1 cellular context compared by ENCODE assay signal in the genomic region with DNA sequence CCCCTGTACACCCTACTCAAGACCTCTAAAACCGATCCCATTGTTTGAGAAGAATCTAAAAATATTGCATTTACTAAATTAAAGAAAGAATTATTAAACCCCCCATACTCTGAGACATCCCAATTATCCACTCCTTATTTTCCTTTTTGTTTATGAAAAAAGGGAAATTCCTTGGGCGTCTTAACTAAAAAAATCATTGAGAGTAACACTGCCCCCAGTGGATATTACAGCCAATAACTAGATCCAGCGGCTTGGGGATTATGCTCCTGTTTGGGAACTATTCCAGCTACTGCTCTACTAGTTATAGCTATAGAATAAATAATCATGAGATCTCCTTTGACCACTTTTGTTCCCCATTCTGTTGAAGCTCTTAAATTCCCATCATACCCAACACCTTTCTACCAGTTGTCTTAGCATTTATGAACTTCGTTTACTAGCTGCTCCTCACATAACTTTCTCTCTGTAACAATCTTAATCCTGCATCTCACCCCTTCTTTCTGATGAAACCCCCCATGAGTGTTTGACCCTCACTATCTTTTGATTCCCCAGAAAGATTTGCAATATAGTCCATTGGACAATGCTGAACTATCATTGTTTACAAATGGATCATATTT.
TF ChIP-seq lines count a peak whose summit lies in the region.

No MANE protein-coding gene starts in this region.

TF ChIP-seq in GM12878, 131 proteins besides CTCF, POLR2A, EP300 and RAD21:
- no peak for TF ChIP-seq RBBP5 (conservative IDR thresholded peaks at IDR 0.05)
- no peak for TF ChIP-seq BCL11A (IDR thresholded peaks at IDR 0.05; ENCODE audit: low read depth, low read length)
- no peak for TF ChIP-seq RELA (IDR thresholded peaks at IDR 0.05; ENCODE audit: borderline replicate concordance, partially characterized antibody)
- TF ChIP-seq, protein P1, sequence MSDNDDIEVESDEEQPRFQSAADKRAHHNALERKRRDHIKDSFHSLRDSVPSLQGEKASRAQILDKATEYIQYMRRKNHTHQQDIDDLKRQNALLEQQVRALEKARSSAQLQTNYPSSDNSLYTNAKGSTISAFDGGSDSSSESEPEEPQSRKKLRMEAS (IDR thresholded peaks at IDR 0.05; ENCODE audit: low read depth, low read length): no peak
